Comparison of ENCODE assay signal across 8 cellular contexts in genomic region chr19:18496167-18496979, GRCh38. TPM values are rescaled to one million over a fixed set of nuclear protein-coding genes. Genes with fewer than 3 reads are reported as not detected.
DNase-seq lines count a peak whose midpoint lies in the region; ATAC-seq, FAIRE-seq and TF ChIP-seq lines count a peak whose summit lies in the region.

No MANE protein-coding gene starts in this region.

- DNase-seq in T-helper 22 cell (ENCODE audit: low read depth) (peak; percentile 88), breast epithelium (ENCODE audit: low spot score in 2 of 2) (no peak), vagina (ENCODE audit: extremely low spot score in 2 of 2) (no peak), frontal cortex (ENCODE audit: low spot score in 2 of 2) (no peak), middle frontal gyrus (ENCODE audit: extremely low spot score, low spot score) (no peak)

- H4K20me1 ChIP-seq in BLaER1 treated with 17β-estradiol and CSF1 and Interleukin-3, amounts not matched to agents 10 nM and 100 nM, result peaks cover 86 to 100% (median 100%) of the 10 kb centered on the region in 11 experiments

- H3K36me3 ChIP-seq in BLaER1 treated with 17β-estradiol and CSF1 and Interleukin-3, amounts not matched to agents 10 nM and 100 nM, result peaks cover 0 to 33% (median 6%) of the 10 kb centered on the region in 11 experiments; a peak in 11 of 22 replicates
- H3K36me3 ChIP-seq in breast epithelium (no peaks in the 10 kb centered on the region), neutrophil (peaks cover 4% of the 10 kb centered on the region), vagina (no peaks in the 10 kb centered on the region)

- ATAC-seq in HG03442 (IDR thresholded peaks at IDR 0.05; ENCODE audit: unreplicated experiment), result peak; percentile 69

- H3K9ac ChIP-seq in BLaER1 treated with 17β-estradiol and CSF1 and Interleukin-3, amounts not matched to agents 10 nM and 100 nM, result peak overlapping the region; percentile 54 to 71 (median 60); a peak in 21 of 22 replicates

- peak overlapping the region in 8 of 10 experiments; percentile 17 to 55 (median 26); a peak in 11 of 20 replicates for H3K4me3 ChIP-seq in BLaER1 treated with 17β-estradiol and CSF1 and Interleukin-3, amounts not matched to agents 10 nM and 100 nM
- H3K4me3 ChIP-seq in breast epithelium, result peak overlapping the region in 1 of 3 donors; percentile 33
- peak overlapping the region; percentile 47 to 49 for H3K4me3 ChIP-seq in neutrophil (ENCODE audit: low read depth in 1 of 2, low read length in 1 of 2)
- H3K4me3 ChIP-seq in vagina, result no peak overlapping the region

- TF ChIP-seq CTCF in breast epithelium (IDR thresholded peaks at IDR 0.05), result no peak
- no peak for TF ChIP-seq CTCF in neutrophil (IDR thresholded peaks at IDR 0.05)
- TF ChIP-seq CTCF in vagina (IDR thresholded peaks at IDR 0.05), result no peak

- H3K27me3 ChIP-seq in BLaER1 treated with 17β-estradiol and CSF1 and Interleukin-3, amounts not matched to agents 10 nM and 100 nM, result no peaks in the 10 kb centered on the region
- H3K27me3 ChIP-seq in breast epithelium (no peaks in the 10 kb centered on the region), neutrophil (no peaks in the 10 kb centered on the region), vagina (no peaks in the 10 kb centered on the region)

- no peaks in the 10 kb centered on the region for H3K9me3 ChIP-seq in BLaER1 treated with 17β-estradiol and CSF1 and Interleukin-3, amounts not matched to agents 10 nM and 100 nM (replicated peaks in 1 of 11)
- H3K9me3 ChIP-seq in breast epithelium (no peaks in the 10 kb centered on the region), neutrophil (no peaks in the 10 kb centered on the region), vagina (no peaks in the 10 kb centered on the region)

- TF ChIP-seq POLR2A in breast epithelium (IDR thresholded peaks at IDR 0.05) (no peak), vagina (IDR thresholded peaks at IDR 0.05) (no peak)

- peaks cover 85 to 100% (median 92%) of the 10 kb centered on the region in 10 experiments for H3K4me1 ChIP-seq in BLaER1 treated with 17β-estradiol and CSF1 and Interleukin-3, amounts not matched to agents 10 nM and 100 nM
- H3K4me1 ChIP-seq in breast epithelium (peaks cover 16 to 30% of the 10 kb centered on the region in 2 donors), neutrophil (ENCODE audit: control insufficient read depth in 1 of 2, insufficient read depth in 1 of 2, low read depth in 1 of 2, low read length in 1 of 2) (peaks cover 80 to 94% of the 10 kb centered on the region in 2 experiments), vagina (peaks cover 88% of the 10 kb centered on the region)

- intact Hi-C loops in breast epithelium (cut with DNase I; ENCODE audit: low total_unique reads) (no loop called here), vagina (cut with DNase I) (no loop called here)

- no peak for FAIRE-seq in frontal cortex (lab: Jason Lieb, UNC)

- H3K27ac ChIP-seq in BLaER1 treated with 17β-estradiol and CSF1 and Interleukin-3, amounts not matched to agents 10 nM and 100 nM, result peak overlapping the region; percentile 31 to 74 (median 69); a peak in 21 of 22 replicates
- H3K27ac ChIP-seq in breast epithelium (peak overlapping the region; percentile 35 to 74), neutrophil (peak overlapping the region; percentile 98), vagina (no peak overlapping the region)

- H3K4me2 ChIP-seq in BLaER1 treated with 17β-estradiol and CSF1 and Interleukin-3, amounts not matched to agents 10 nM and 100 nM, result peak overlapping the region; percentile 89 to 98 (median 94)

RNA-seq across cellular contexts. Expression of gene ELL, which starts 25.5 kb away (rescaled TPM):
- total RNA-seq in breast epithelium, result 10 to 100 TPM; 13.0 to 22.3 (median 15.7) TPM
- total RNA-seq in vagina, result 25.3 TPM
- 7.7 TPM for total RNA-seq in frontal cortex

RNA-seq across cellular contexts. Expression of gene FKBP8, which starts 47.0 kb away (rescaled TPM):
- total RNA-seq in breast epithelium (100 to 1,000 TPM; 214 to 336 (median 294) TPM), vagina (376 TPM), frontal cortex (178 TPM)

RNA-seq across cellular contexts. Expression of gene ISYNA1, which starts 58.4 kb away (rescaled TPM):
- total RNA-seq in breast epithelium, result 10 to 100 TPM in 2 of 3 donors, 1 to 10 TPM in 1; 7.4 to 42.9 (median 40.2) TPM
- total RNA-seq in vagina, result 57.5 TPM
- total RNA-seq in frontal cortex, result 62.8 TPM

Comparison
In these comparisons a context has a peak if more than half of its experiments do, and no peak if none do; other contexts are left out.
1. H3K4me3 ChIP-seq: peak in BLaER1 treated with 17β-estradiol and CSF1 and Interleukin-3, amounts not matched to agents 10 nM and 100 nM (8 of 10) and neutrophil (2 of 2); none in vagina (0 of 2).